Comparison of ENCODE assay signal across 14 cellular contexts in the genomic region with DNA sequence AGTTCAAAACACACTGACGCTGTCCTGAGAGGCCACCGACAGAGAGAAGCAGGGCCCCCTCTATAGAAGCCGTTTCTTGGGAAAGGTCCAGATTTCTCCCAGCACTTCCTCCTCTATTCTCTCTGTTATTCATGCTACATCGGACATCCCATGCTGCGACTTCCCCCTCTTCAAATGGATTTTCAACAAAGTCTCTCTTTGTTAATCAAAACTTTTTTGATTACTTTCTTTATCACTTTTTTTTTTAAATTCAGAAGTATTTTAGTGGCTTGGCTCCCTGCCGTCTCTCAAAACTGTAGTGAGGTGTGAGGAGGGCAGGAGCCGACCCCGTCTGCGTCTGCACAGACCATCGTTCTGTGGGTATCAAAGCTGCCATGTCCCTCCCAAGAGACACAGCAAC.
DNase-seq lines count a peak whose midpoint lies in the region; ATAC-seq, FAIRE-seq and TF ChIP-seq lines count a peak whose summit lies in the region.
"Had no signal": no experiment of that assay in that cellular context is flagged by ENCODE, and none has a peak within 500 bp of the region (broad histone marks: within the 10 kb centered on the region; RNA-seq: fewer than 3 reads in every experiment).

No MANE protein-coding gene starts in this region.

- H2BK20ac ChIP-seq in IMR-90 (ENCODE audit: low read depth, low read length) (0 out of 2 replicates have a peak overlapping the region, but pooled peaks have one; percentile 69), H1 (ENCODE audit: low read length) (no peak overlapping the region)

- 0 out of 3 replicates have a peak overlapping the region, but pooled peaks have one; percentile 27 for H2BK15ac ChIP-seq in IMR-90 (ENCODE audit: low read depth, low read length)
- no peak overlapping the region for H2BK15ac ChIP-seq in H1 (ENCODE audit: low read length)
- no peak overlapping the region for H2BK15ac ChIP-seq in neuronal stem cell (ENCODE audit: low read length)

- no peaks in the 10 kb centered on the region for H3K9me3 ChIP-seq in IMR-90 (ENCODE audit: control insufficient read depth, insufficient read depth, low read length)
- no peaks in the 10 kb centered on the region for H3K9me3 ChIP-seq in H1 (ENCODE audit: insufficient read depth in 2 of 2, low read depth in 1 of 2, low read length in 1 of 2)
- peaks cover 0 to 18% of the 10 kb centered on the region in 2 donors for H3K9me3 ChIP-seq in neuronal stem cell (replicated peaks in 1 of 2; ENCODE audit: control insufficient read depth in 2 of 2, insufficient read depth in 1 of 2, low read depth in 1 of 2, low read length in 2 of 2)

- H3K9me1 ChIP-seq in IMR-90 (ENCODE audit: insufficient read depth, low read length): peaks cover 22% of the 10 kb centered on the region

- 0 out of 2 replicates have a peak overlapping the region, but pooled peaks have one; percentile 24 for H3K4ac ChIP-seq in IMR-90 (ENCODE audit: low read depth, low read length)
- no peak overlapping the region for H3K4ac ChIP-seq in H1 (replicated peaks; ENCODE audit: insufficient read length, low read depth, low read length)
- no peak overlapping the region for H3K4ac ChIP-seq in neuronal stem cell (ENCODE audit: low read length)

- no TSS peak for BruUV-seq in IMR-90 (replicated peaks; lab: Mats Ljungman, UMichigan)

- H3K27ac ChIP-seq in IMR-90 (ENCODE audit: insufficient read depth, low read length): no peak overlapping the region
- no peak overlapping the region for H3K27ac ChIP-seq in H1 (ENCODE audit: low read depth, low read length)
- peak overlapping the region; percentile 48 for H3K27ac ChIP-seq in neuronal stem cell (replicated peaks; ENCODE audit: low read length)

- H3K4me3 ChIP-seq in IMR-90 (ENCODE audit: insufficient read depth, low read depth, low read length): no peak overlapping the region
- no peak overlapping the region for H3K4me3 ChIP-seq in H1 (ENCODE audit: extremely low read depth in 1 of 4, insufficient read depth in 2 of 4, low read depth in 3 of 4, low read length in 4 of 4)
- no peak overlapping the region for H3K4me3 ChIP-seq in neuronal stem cell (ENCODE audit: low read length in 2 of 2)

- peak overlapping the region; percentile 77 for H2AK5ac ChIP-seq in IMR-90 (ENCODE audit: low read depth, low read length)
- H2AK5ac ChIP-seq in H1 (ENCODE audit: low read depth, low read length): 0 out of 2 replicates have a peak overlapping the region, but pooled peaks have one; percentile 70
- H2AK5ac ChIP-seq in neuronal stem cell (ENCODE audit: low read depth, low read length): no peak overlapping the region

- intact Hi-C loops in IMR-90 (cut with micrococcal nuclease): no loop called here

- H3K18ac ChIP-seq in IMR-90 (ENCODE audit: low read depth, low read length): peak overlapping the region; percentile 11
- no peak overlapping the region for H3K18ac ChIP-seq in H1 (ENCODE audit: extremely low read depth, low read length)
- H3K18ac ChIP-seq in neuronal stem cell (ENCODE audit: low read length): no peak overlapping the region

- WGBS in IMR-90 (ENCODE audit: extremely low coverage in 2 of 2, insufficient read length in 1 of 2), 2 experiments: 82% methylated on average over 4 of the region's 10 CpGs; no CpG with 5 or more reads in 1 of the 2 experiments
- 80% methylated on average over 10 of the region's 10 CpGs; no CpG with 5 or more reads in 1 of the 2 experiments for WGBS in H1 (ENCODE audit: extremely low coverage in 1 of 2, insufficient coverage in 1 of 2, insufficient read length in 1 of 2, insufficient replicate concordance in 2 of 2, low coverage in 1 of 2, low lambda C conversion rate in 2 of 2, missing lambda C conversion rate in 1 of 2), 2 experiments
- no CpG with 5 or more reads among the region's 10 CpGs for WGBS in neuronal stem cell (ENCODE audit: extremely low coverage in 2 of 2, insufficient read length in 2 of 2, insufficient replicate concordance in 1 of 2), 2 donors

- TF ChIP-seq CTCF in IMR-90 (conservative IDR thresholded peaks at IDR 0.05; ENCODE audit: low read depth, low read length) (no peak), H1 (IDR thresholded peaks at IDR 0.05; ENCODE audit: control extremely low read depth in 1 of 3, insufficient read depth in 1 of 3, low read depth in 1 of 3, low read length in 3 of 3) (no peak)

- H3K9ac ChIP-seq in IMR-90 (ENCODE audit: low read depth, low read length): no peak overlapping the region
- no peak overlapping the region for H3K9ac ChIP-seq in H1 (replicated peaks in 1 of 4; ENCODE audit: extremely low read depth in 1 of 4, low read depth in 3 of 4, low read length in 3 of 4)
- H3K9ac ChIP-seq in neuronal stem cell (ENCODE audit: low read depth, low read length, poor library complexity): no peak overlapping the region

- H4K5ac ChIP-seq in IMR-90 (ENCODE audit: low read depth, low read length) (no peak overlapping the region), H1 (ENCODE audit: insufficient read length, low read depth, low read length) (no peak overlapping the region)

- H3K23ac ChIP-seq in IMR-90 (ENCODE audit: low read depth, low read length) (no peak overlapping the region), H1 (ENCODE audit: insufficient read length) (no peak overlapping the region), neuronal stem cell (ENCODE audit: low read depth, low read length, poor library complexity) (no peak overlapping the region)

- TF ChIP-seq RAD21 in IMR-90 (IDR thresholded peaks at IDR 0.05; ENCODE audit: low read length) (no peak), H1 (IDR thresholded peaks at IDR 0.05 in 1 of 2, conservative IDR thresholded peaks at IDR 0.05 in 1 of 2; ENCODE audit: low read depth in 2 of 2, low read length in 2 of 2) (no peak)

- dilution Hi-C loops in IMR-90 (cut with HindIII; ENCODE audit: low sequenced_read_pairs, unreplicated experiment): no loop called here

- FAIRE-seq in A204.1 (lab: Jason Lieb, UNC): peak; percentile 90
- FAIRE-seq in H1 (lab: Jason Lieb, UNC): no peak
- FAIRE-seq: H54 had no signal

- no peaks in the 10 kb centered on the region for H3K27me3 ChIP-seq in IMR-90 (ENCODE audit: control insufficient read depth, insufficient read depth, low read length)
- H3K27me3 ChIP-seq in H1 (replicated peaks in 1 of 4; ENCODE audit: control insufficient read depth in 3 of 4, extremely low read depth in 1 of 4, insufficient read depth in 3 of 4, low read length in 3 of 4): no peaks in the 10 kb centered on the region
- no peaks in the 10 kb centered on the region for H3K27me3 ChIP-seq in neuronal stem cell (ENCODE audit: control insufficient read depth in 3 of 3, insufficient read depth in 3 of 3, low read depth in 1 of 3, low read length in 3 of 3)

- H3K4me1 ChIP-seq in IMR-90 (ENCODE audit: control insufficient read depth, insufficient read depth, low read length) (peaks cover 19% of the 10 kb centered on the region), H1 (replicated peaks in 1 of 4; ENCODE audit: control insufficient read depth in 3 of 4, insufficient read depth in 4 of 4, low read length in 3 of 4) (peaks cover 0 to 6% (median 2%) of the 10 kb centered on the region in 4 experiments; a peak in 4 of 7 replicates), neuronal stem cell (ENCODE audit: control insufficient read depth in 2 of 2, insufficient read depth in 1 of 2, low read depth in 1 of 2, low read length in 2 of 2) (peaks cover 10 to 21% of the 10 kb centered on the region in 2 donors)

- peak overlapping the region; percentile 39; the same call in 1 of the 2 replicates for H2BK12ac ChIP-seq in H1 (ENCODE audit: low read depth, low read length)
- H2BK12ac ChIP-seq in neuronal stem cell (ENCODE audit: low read length): no peak overlapping the region

- H3K79me2 ChIP-seq in H1 (ENCODE audit: control insufficient read depth in 1 of 2, insufficient read depth in 2 of 2, low read length in 2 of 2): no peaks in the 10 kb centered on the region

- H2BK5ac ChIP-seq in IMR-90 (ENCODE audit: low read depth, low read length, poor library complexity, severe bottlenecking): no peak overlapping the region
- H2BK5ac ChIP-seq in H1 (ENCODE audit: low read depth, low read length): no peak overlapping the region
- H2BK5ac ChIP-seq in neuronal stem cell (ENCODE audit: low read length): no peak overlapping the region

- peaks cover 0 to 11% of the 10 kb centered on the region in 2 experiments; a peak in 2 of 4 replicates for H3K79me1 ChIP-seq in IMR-90 (ENCODE audit: low read depth in 1 of 2, low read length in 2 of 2)
- H3K79me1 ChIP-seq in H1 (ENCODE audit: low read depth, low read length): no peaks in the 10 kb centered on the region; the same call in 1 of the 2 replicates
- no peaks in the 10 kb centered on the region for H3K79me1 ChIP-seq in neuronal stem cell (ENCODE audit: low read depth, low read length)

- H3K56ac ChIP-seq in IMR-90 (ENCODE audit: extremely low read depth, insufficient read depth, low read length): no peak overlapping the region
- H3K56ac ChIP-seq in H1 (replicated peaks; ENCODE audit: insufficient read length, low read depth, low read length): no peak overlapping the region

- H2AK9ac ChIP-seq in IMR-90 (replicated peaks; ENCODE audit: low read depth, low read length, poor library complexity): no peak overlapping the region

- POLR2A ChIA-PET in IMR-90 (lab: Charles Lee; ENCODE audit: unreplicated experiment) (no interaction called here), H1 (lab: Charles Lee; ENCODE audit: partially characterized antibody) (no interaction called here)

- H2AFZ ChIP-seq in IMR-90 (replicated peaks; ENCODE audit: low read length, poor library complexity) (no peak overlapping the region), H1 (ENCODE audit: low read length) (no peak overlapping the region), neuronal stem cell (ENCODE audit: low read length) (no peak overlapping the region)

- no peak for DNase-seq in IMR-90
- DNase-seq in H1 (ENCODE audit: low read depth in 1 of 2, low spot score in 2 of 2): no peak
- no peak for DNase-seq in neuronal stem cell (ENCODE audit: low spot score)
- DNase-seq in NCI-H1417 treated with DMSO at 0.1 percent for 48 hours (lab: John Stamatoyannopoulos, UW): no peak
- DNase-seq: activated CD8-positive, alpha-beta memory T cell treated with anti-CD3 and anti-CD28 coated beads, Interleukin-2, amount 50 U/mL, for 4 hours; AML-193; central memory CD4-positive, alpha-beta T cell; NCI-H2171 treated with DMSO at 0.1 percent for 48 hours; stimulated activated CD8-positive, alpha-beta memory T cell treated with anti-CD3 and anti-CD28 coated beads, Interleukin-4, amount 100 ng/mL, for 48 hours had no signal

- H3K36me3 ChIP-seq in IMR-90 (ENCODE audit: control insufficient read depth, insufficient read depth, low read length): no peaks in the 10 kb centered on the region
- no peaks in the 10 kb centered on the region for H3K36me3 ChIP-seq in H1 (ENCODE audit: control insufficient read depth in 2 of 4, insufficient read depth in 4 of 4, low read length in 3 of 4)
- H3K36me3 ChIP-seq in neuronal stem cell (replicated peaks in 1 of 2; ENCODE audit: control insufficient read depth in 2 of 2, insufficient read depth in 2 of 2, low read length in 2 of 2): no peaks in the 10 kb centered on the region

- no peak for TF ChIP-seq EP300 in H1 (IDR thresholded peaks at IDR 0.05; ENCODE audit: borderline replicate concordance in 1 of 2, low read depth in 2 of 2, low read length in 2 of 2)

- no peak for TF ChIP-seq POLR2A in IMR-90 (IDR thresholded peaks at IDR 0.05; ENCODE audit: low read depth, low read length)
- TF ChIP-seq POLR2A in H1 (IDR thresholded peaks at IDR 0.05; ENCODE audit: control extremely low read depth in 1 of 2, low read depth in 2 of 2, low read length in 2 of 2): no peak

- in situ Hi-C loops in IMR-90 (cut with MboI; ENCODE audit: low sequenced_read_pairs): no loop called here

- ATAC-seq in IMR-90 (ENCODE audit: low read depth): no peak
- ATAC-seq in HG02885 (IDR thresholded peaks at IDR 0.05; ENCODE audit: poor library complexity, unreplicated experiment): no peak
- no peak for ATAC-seq in GM21619 (IDR thresholded peaks at IDR 0.05; ENCODE audit: unreplicated experiment)
- no peak for ATAC-seq in HG03565 (IDR thresholded peaks at IDR 0.05; ENCODE audit: unreplicated experiment)

- H3K14ac ChIP-seq in IMR-90 (replicated peaks; ENCODE audit: low read depth, low read length) (no peak overlapping the region), H1 (ENCODE audit: insufficient read length) (no peak overlapping the region), neuronal stem cell (ENCODE audit: low read length) (no peak overlapping the region)

- H4K8ac ChIP-seq in IMR-90 (ENCODE audit: low read depth in 2 of 2, low read length in 2 of 2): no peak overlapping the region
- no peak overlapping the region for H4K8ac ChIP-seq in H1 (ENCODE audit: extremely low read depth, insufficient read depth, low read length)
- H4K8ac ChIP-seq in neuronal stem cell (ENCODE audit: low read depth, low read length): no peak overlapping the region

- CTCF ChIA-PET in IMR-90 (lab: Yijun Ruan, JAX) (no interaction called here), H1 (lab: Charles Lee; ENCODE audit: partially characterized antibody) (no interaction called here)

- H3K23me2 ChIP-seq in H1 (ENCODE audit: low read depth, low read length): no peaks in the 10 kb centered on the region

- H2BK120ac ChIP-seq in IMR-90 (ENCODE audit: low read depth, low read length) (no peak overlapping the region), H1 (replicated peaks; ENCODE audit: low read depth, low read length) (no peak overlapping the region), neuronal stem cell (ENCODE audit: low read depth, low read length) (no peak overlapping the region)

- H4K91ac ChIP-seq in IMR-90 (ENCODE audit: insufficient read depth, low read depth, low read length) (no peak overlapping the region; the same call in 1 of the 2 replicates), H1 (replicated peaks; ENCODE audit: insufficient read length, low read length) (no peak overlapping the region), neuronal stem cell (ENCODE audit: low read depth, low read length, poor library complexity) (no peak overlapping the region)

- H4K20me1 ChIP-seq in IMR-90 (ENCODE audit: insufficient read depth, low read length): peaks cover 3% of the 10 kb centered on the region
- H4K20me1 ChIP-seq in H1 (replicated peaks in 1 of 2; ENCODE audit: control insufficient read depth in 1 of 2, insufficient read depth in 2 of 2, low read length in 2 of 2): no peaks in the 10 kb centered on the region

- H3K4me2 ChIP-seq in IMR-90 (ENCODE audit: low read depth, low read length) (no peak overlapping the region), H1 (ENCODE audit: insufficient read depth in 1 of 2, low read depth in 2 of 2, low read length in 2 of 2) (peak overlapping the region; percentile 18 to 42; a peak in 1 of 4 replicates), neuronal stem cell (ENCODE audit: insufficient read depth, low read length, poor library complexity, severe bottlenecking) (no peak overlapping the region)

Comparison
In these comparisons a context has a peak if more than half of its experiments do, and no peak if none do; other contexts are left out.
1. H3K4me2 ChIP-seq: peak in H1 (2 of 2); none in IMR-90 (single experiment) and neuronal stem cell (single experiment).